20 cellular contexts compared by ENCODE assay signal in genomic region chr16:21167360-21167759, GRCh38. TPM values are rescaled to one million over a fixed set of nuclear protein-coding genes. Genes with fewer than 3 reads are reported as not detected.
DNase-seq lines count a peak whose midpoint lies in the region; ATAC-seq, FAIRE-seq and TF ChIP-seq lines count a peak whose summit lies in the region.
"Had no signal": no experiment of that assay in that cellular context is flagged by ENCODE, and none has a peak within 500 bp of the region (broad histone marks: within the 10 kb centered on the region; RNA-seq: fewer than 3 reads in every experiment).

No MANE protein-coding gene starts in this region.

- H3K9me3 ChIP-seq in left ventricle myocardium inferior (replicated peaks) = no peaks in the 10 kb centered on the region
- H3K9me3 ChIP-seq: sigmoid colon, transverse colon had no signal

- POLR2A ChIA-PET in RWPE1 (lab: Yijun Ruan, JAX; ENCODE audit: low non-redundant PET) = no interaction called here

- peaks cover 63% of the 10 kb centered on the region for H3K36me3 ChIP-seq in left ventricle myocardium inferior

- H3K4me1 ChIP-seq in left ventricle myocardium inferior = peaks cover 35% of the 10 kb centered on the region

- ATAC-seq in left ventricle myocardium superior = no peak
- ATAC-seq in GM18909 (IDR thresholded peaks at IDR 0.05; ENCODE audit: poor library complexity, unreplicated experiment) = no peak
- ATAC-seq: activated CD4-positive, CD25-positive, alpha-beta regulatory T cell treated with anti-CD3 and anti-CD28 coated beads, Interleukin-2, amount 50 U/mL, for 24 hours; naive thymus-derived CD8-positive, alpha-beta T cell had no signal

- DNase-seq in left ventricle myocardium inferior = no peak
- DNase-seq in left ventricle myocardium superior = no peak
- DNase-seq in RWPE1 (ENCODE audit: low spot score) = peak; percentile 31
- DNase-seq in fibroblast of gingiva (ENCODE audit: low read depth) = peak; percentile 71
- DNase-seq in urothelium cell line (ENCODE audit: low spot score) = peak; percentile 67
- DNase-seq in RPMI8226 = no peak
- DNase-seq in NCI-H748 (lab: John Stamatoyannopoulos, UW; ENCODE audit: unreplicated experiment) = no peak
- DNase-seq: activated T-cell treated with anti-CD3 and anti-CD28 coated beads, Interleukin-2, amount 50 U/mL, for 72 hours; kidney; NCI-H1105 treated with DMSO at 0.1 percent for 48 hours; NCI-H524; SIG-M5; sigmoid colon; transverse colon had no signal

- H3K27ac ChIP-seq in left ventricle myocardium inferior (replicated peaks) (peak overlapping the region; percentile 12), RWPE1 (no peak overlapping the region)
- H3K27ac ChIP-seq: transverse colon had no signal

- no peak overlapping the region for H3K4me3 ChIP-seq in left ventricle myocardium inferior
- H3K4me3 ChIP-seq: sigmoid colon, transverse colon had no signal

- intact Hi-C loops in left ventricle myocardium inferior (cut with micrococcal nuclease) = no loop called here
- intact Hi-C loops in left ventricle myocardium superior (cut with micrococcal nuclease) = no loop called here

- CTCF ChIA-PET in RWPE1 (lab: Yijun Ruan, JAX) = interaction anchor here (1.2 to 1.5 kb wide), 2 partner anchors 10 to 111 kb away, joined by 3 read pairs; no protein-coding TSS in a partner anchor

- FAIRE-seq in urothelium cell line (lab: Jason Lieb, UNC) = no peak
- FAIRE-seq: kidney had no signal

- H3K27me3 ChIP-seq in left ventricle myocardium inferior (ENCODE audit: low read depth) = no peaks in the 10 kb centered on the region
- H3K27me3 ChIP-seq: sigmoid colon, transverse colon had no signal

- TF ChIP-seq CTCF in left ventricle myocardium inferior (IDR thresholded peaks at IDR 0.05; ENCODE audit: borderline replicate concordance) (no peak), RWPE1 (conservative IDR thresholded peaks at IDR 0.05; ENCODE audit: low read depth) (no peak)

RNA-seq across cellular contexts. Expression of gene LDAF1, which starts 8.9 kb away (rescaled TPM):
- total RNA-seq in left ventricle myocardium inferior (133 TPM), left ventricle myocardium superior (143 TPM)

RNA-seq across cellular contexts. Expression of gene DNAH3, which starts 16.7 kb away (rescaled TPM):
- total RNA-seq in left ventricle myocardium inferior (1.8 TPM), left ventricle myocardium superior (1.1 TPM)
- total RNA-seq: B cell; G401; naive thymus-derived CD8-positive, alpha-beta T cell; sigmoid colon had no signal

RNA-seq across cellular contexts. Expression of gene ZP2, which starts 44.0 kb away (rescaled TPM):
- total RNA-seq in left ventricle myocardium inferior = not detected
- not detected for total RNA-seq in left ventricle myocardium superior
- total RNA-seq: activated T-cell treated with anti-CD3 and anti-CD28 coated beads, Interleukin-2, amount 50 U/mL, for 72 hours; B cell; cardiac septum; G401; kidney; naive thymus-derived CD8-positive, alpha-beta T cell; sigmoid colon had no signal

Comparison
In these comparisons a context has a peak if more than half of its experiments do, and no peak if none do; other contexts are left out.
1. DNase-seq: peak in RWPE1 (single experiment), fibroblast of gingiva (single experiment) and urothelium cell line (single experiment); none in left ventricle myocardium inferior (single experiment), left ventricle myocardium superior (single experiment), RPMI8226 (single experiment) and NCI-H748 (single experiment).